In genomic region chr5:66828046-66828550, GRCh38 we compare ENCODE assay signal across 8 cellular contexts.
DNase-seq lines count a peak whose midpoint lies in the region; ATAC-seq and TF ChIP-seq lines count a peak whose summit lies in the region.

No MANE protein-coding gene starts in this region.

- no peak for ATAC-seq in CD8-positive, alpha-beta T cell
- ATAC-seq in HG02852 (IDR thresholded peaks at IDR 0.05; ENCODE audit: unreplicated experiment): peak; percentile 23
- no peak for ATAC-seq in central memory CD8-positive, alpha-beta T cell (replicated peaks; ENCODE audit: extremely low read depth, poor library complexity, severe bottlenecking)
- ATAC-seq in HG02973 (IDR thresholded peaks at IDR 0.05; ENCODE audit: unreplicated experiment): no peak

- no peaks in the 10 kb centered on the region for H3K36me3 ChIP-seq in CD8-positive, alpha-beta T cell (ENCODE audit: insufficient read depth, low read length)

- POLR2A ChIA-PET in CD8-positive, alpha-beta T cell (lab: Charles Lee): interaction anchor here (0.8 kb wide), 1 partner anchor 18 kb away, joined by 3 read pairs; no protein-coding TSS in a partner anchor

- H3K27ac Mint-ChIP-seq in CD8-positive, alpha-beta T cell: no peak overlapping the region
- H3K27ac Mint-ChIP-seq in central memory CD8-positive, alpha-beta T cell (ENCODE audit: low read depth): peak overlapping the region; percentile 69
- H3K27ac Mint-ChIP-seq in mesothelial cell of epicardium: no peak overlapping the region

- H3K27me3 ChIP-seq in CD8-positive, alpha-beta T cell (ENCODE audit: insufficient read depth, low read length): no peaks in the 10 kb centered on the region

- H3K9me3 Mint-ChIP-seq in CD8-positive, alpha-beta T cell: no peaks in the 10 kb centered on the region
- no peaks in the 10 kb centered on the region for H3K9me3 Mint-ChIP-seq in central memory CD8-positive, alpha-beta T cell
- no peaks in the 10 kb centered on the region for H3K9me3 Mint-ChIP-seq in mesothelial cell of epicardium

- CTCF ChIA-PET in CD8-positive, alpha-beta T cell (lab: Charles Lee): interaction anchor here (1.1 to 3.8 kb wide), 3 partner anchors 8 to 14 kb away, joined by 3 to 19 read pairs (median 4); no protein-coding TSS in a partner anchor

- H3K36me3 Mint-ChIP-seq in CD8-positive, alpha-beta T cell: no peaks in the 10 kb centered on the region
- peaks cover 2% of the 10 kb centered on the region for H3K36me3 Mint-ChIP-seq in central memory CD8-positive, alpha-beta T cell (ENCODE audit: insufficient read depth)
- H3K36me3 Mint-ChIP-seq in mesothelial cell of epicardium: no peaks in the 10 kb centered on the region

- peaks cover 11% of the 10 kb centered on the region for H3K4me1 ChIP-seq in CD8-positive, alpha-beta T cell (ENCODE audit: insufficient read depth, low read length)

- TF ChIP-seq CTCF in CD8-positive, alpha-beta T cell (IDR thresholded peaks at IDR 0.05): no peak
- no peak for TF ChIP-seq CTCF in mesothelial cell of epicardium (IDR thresholded peaks at IDR 0.05; ENCODE audit: unreplicated experiment)

- no peak overlapping the region for H3K27ac ChIP-seq in CD8-positive, alpha-beta T cell (ENCODE audit: low read depth, low read length)

- H3K4me3 ChIP-seq in CD8-positive, alpha-beta T cell (ENCODE audit: low read depth, low read length): peak overlapping the region; percentile 17

- no peak for DNase-seq in CD8-positive, alpha-beta T cell
- no peak for DNase-seq in central memory CD8-positive, alpha-beta T cell (ENCODE audit: low spot score in 2 of 2)
- DNase-seq in mesothelial cell of epicardium (ENCODE audit: low spot score in 2 of 2, unreplicated experiment in 2 of 2) (no peak), Ammon's horn (ENCODE audit: low spot score) (no peak), NCI-H2227 (lab: John Stamatoyannopoulos, UW; ENCODE audit: unreplicated experiment) (no peak)
- no peak for DNase-seq in NK-92 treated with Interleukin-12 subunit alpha and Interleukin-12 subunit beta, amount 100 ng/mL, for 24 hours (lab: John Stamatoyannopoulos, UW)

- peaks cover 30% of the 10 kb centered on the region for H3K27me3 Mint-ChIP-seq in CD8-positive, alpha-beta T cell (ENCODE audit: low read depth)
- H3K27me3 Mint-ChIP-seq in central memory CD8-positive, alpha-beta T cell: peaks cover 54% of the 10 kb centered on the region
- peaks cover 16% of the 10 kb centered on the region for H3K27me3 Mint-ChIP-seq in mesothelial cell of epicardium (ENCODE audit: low read depth)

- H3K4me3 Mint-ChIP-seq in CD8-positive, alpha-beta T cell: peak overlapping the region; percentile 71
- peak overlapping the region; percentile 59 for H3K4me3 Mint-ChIP-seq in central memory CD8-positive, alpha-beta T cell
- H3K4me3 Mint-ChIP-seq in mesothelial cell of epicardium: peak overlapping the region; percentile 65

- H3K9me3 ChIP-seq in CD8-positive, alpha-beta T cell (ENCODE audit: low read length): no peaks in the 10 kb centered on the region

- H3K4me1 Mint-ChIP-seq in CD8-positive, alpha-beta T cell (ENCODE audit: low read depth): peaks cover 23% of the 10 kb centered on the region
- peaks cover 16% of the 10 kb centered on the region for H3K4me1 Mint-ChIP-seq in central memory CD8-positive, alpha-beta T cell
- peaks cover 23% of the 10 kb centered on the region for H3K4me1 Mint-ChIP-seq in mesothelial cell of epicardium

- intact Hi-C loops in CD8-positive, alpha-beta T cell (cut with DNase I, micrococcal nuclease): no loop called here
